Comparison of ENCODE assay signal across 8 cellular contexts in genomic region chr10:74923556-74923955, GRCh38.
A peak's percentile ranks its signal among the peaks of the same experiment; 100 is the strongest.
DNase-seq lines count a peak whose midpoint lies in the region; ATAC-seq, FAIRE-seq and TF ChIP-seq lines count a peak whose summit lies in the region.

No MANE protein-coding gene starts in this region.

- H3K4me3 ChIP-seq in keratinocyte (ENCODE audit: control insufficient read depth in 2 of 3, extremely low read depth in 1 of 3, insufficient read depth in 2 of 3, low read depth in 1 of 3, low read length in 3 of 3) = no peak overlapping the region
- no peak overlapping the region for H3K4me3 ChIP-seq in upper lobe of right lung

- no peaks in the 10 kb centered on the region for H3K9me3 Mint-ChIP-seq in activated naive CD4-positive, alpha-beta T cell treated with anti-CD3 and anti-CD28 coated beads, Interleukin-2, amount 50 U/mL, for 24 hours
- H3K9me3 Mint-ChIP-seq in activated naive CD8-positive, alpha-beta T cell treated with anti-CD3 and anti-CD28 coated beads, Interleukin-2, amount 10 ng/mL, durations not matched to agents 7 days and 5 days = peaks cover 7% of the 10 kb centered on the region

- H2AFZ ChIP-seq in keratinocyte (ENCODE audit: control insufficient read depth, low read length) = peak overlapping the region; percentile 14

- H3K9ac ChIP-seq in keratinocyte (ENCODE audit: control insufficient read depth, extremely low read depth, insufficient read depth, low read length) = peak overlapping the region; percentile 26

- peak; percentile 30 for ATAC-seq in activated naive CD8-positive, alpha-beta T cell treated with anti-CD3 and anti-CD28 coated beads, Interleukin-2, amount 10 ng/mL, durations not matched to agents 7 days and 5 days (ENCODE audit: low read depth)
- peak; percentile 94 for ATAC-seq in upper lobe of right lung

- H3K9me3 ChIP-seq in keratinocyte (ENCODE audit: control insufficient read depth, low read depth, low read length) (no peaks in the 10 kb centered on the region), upper lobe of right lung (no peaks in the 10 kb centered on the region)

- no peaks in the 10 kb centered on the region for H3K36me3 ChIP-seq in keratinocyte (ENCODE audit: control insufficient read depth in 2 of 2, extremely low read depth in 1 of 2, insufficient read depth in 2 of 2, low read length in 2 of 2)
- H3K36me3 ChIP-seq in upper lobe of right lung = no peaks in the 10 kb centered on the region

- TF ChIP-seq CTCF in keratinocyte (optimal IDR thresholded peaks at IDR 0.05 in 1 of 3, IDR thresholded peaks at IDR 0.05 in 1 of 3, conservative IDR thresholded peaks at IDR 0.05 in 1 of 3; ENCODE audit: extremely low read depth in 1 of 3, insufficient read depth in 2 of 3, low read length in 3 of 3) (no peak), upper lobe of right lung (IDR thresholded peaks at IDR 0.05) (no peak)

- intact Hi-C loops in upper lobe of right lung (cut with DNase I) = no loop called here

- H3K4me1 ChIP-seq in keratinocyte (ENCODE audit: control insufficient read depth, extremely low read depth, insufficient read depth, low read length) (peaks cover 39% of the 10 kb centered on the region), upper lobe of right lung (peaks cover 60% of the 10 kb centered on the region)

- no peaks in the 10 kb centered on the region for H3K27me3 Mint-ChIP-seq in activated naive CD4-positive, alpha-beta T cell treated with anti-CD3 and anti-CD28 coated beads, Interleukin-2, amount 50 U/mL, for 24 hours
- H3K27me3 Mint-ChIP-seq in activated naive CD8-positive, alpha-beta T cell treated with anti-CD3 and anti-CD28 coated beads, Interleukin-2, amount 10 ng/mL, durations not matched to agents 7 days and 5 days = no peaks in the 10 kb centered on the region

- H3K4me3 Mint-ChIP-seq in activated naive CD4-positive, alpha-beta T cell treated with anti-CD3 and anti-CD28 coated beads, Interleukin-2, amount 50 U/mL, for 24 hours = no peak overlapping the region
- H3K4me3 Mint-ChIP-seq in activated naive CD8-positive, alpha-beta T cell treated with anti-CD3 and anti-CD28 coated beads, Interleukin-2, amount 10 ng/mL, durations not matched to agents 7 days and 5 days = no peak overlapping the region

- H3K79me2 ChIP-seq in keratinocyte (ENCODE audit: control insufficient read depth, insufficient read depth, low read length) = peaks cover 4% of the 10 kb centered on the region

- no peak for DNase-seq in activated naive CD4-positive, alpha-beta T cell (lab: John Stamatoyannopoulos, UW)
- no peak for DNase-seq in activated naive CD8-positive, alpha-beta T cell treated with anti-CD3 and anti-CD28 coated beads, Interleukin-2, amount 10 ng/mL, durations not matched to agents 7 days and 5 days
- DNase-seq in keratinocyte (ENCODE audit: low read depth, low spot score) (no peak), upper lobe of right lung (peak; percentile 67), NK-92 (lab: John Stamatoyannopoulos, UW; ENCODE audit: unreplicated experiment) (no peak), NCI-H446 treated with DMSO at 0.1 percent for 48 hours (lab: John Stamatoyannopoulos, UW) (no peak)
- DNase-seq in activated CD4-positive, alpha-beta T cell treated with anti-CD3 and anti-CD28 coated beads for 1 hour = no peak

- POLR2A ChIA-PET in activated naive CD8-positive, alpha-beta T cell treated with anti-CD3 and anti-CD28 coated beads, Interleukin-2, amount 10 ng/mL, durations not matched to agents 7 days and 5 days (lab: Charles Lee) = no interaction called here

- FAIRE-seq in keratinocyte (lab: Jason Lieb, UNC) = no peak

- H3K4me2 ChIP-seq in keratinocyte (ENCODE audit: control insufficient read depth, extremely low read depth, insufficient read depth, low read depth, low read length) = peak overlapping the region; percentile 90

- peak overlapping the region; percentile 73 for H3K27ac Mint-ChIP-seq in activated naive CD4-positive, alpha-beta T cell treated with anti-CD3 and anti-CD28 coated beads, Interleukin-2, amount 50 U/mL, for 24 hours
- no peak overlapping the region for H3K27ac Mint-ChIP-seq in activated naive CD8-positive, alpha-beta T cell treated with anti-CD3 and anti-CD28 coated beads, Interleukin-2, amount 10 ng/mL, durations not matched to agents 7 days and 5 days

- dilution Hi-C loops in keratinocyte (cut with MboI; ENCODE audit: extremely low pct_ligation_motif_present, low sequenced_read_pairs) = no loop called here

- peaks cover 5% of the 10 kb centered on the region for H3K36me3 Mint-ChIP-seq in activated naive CD4-positive, alpha-beta T cell treated with anti-CD3 and anti-CD28 coated beads, Interleukin-2, amount 50 U/mL, for 24 hours
- H3K36me3 Mint-ChIP-seq in activated naive CD8-positive, alpha-beta T cell treated with anti-CD3 and anti-CD28 coated beads, Interleukin-2, amount 10 ng/mL, durations not matched to agents 7 days and 5 days = peaks cover 10% of the 10 kb centered on the region

- H3K27ac ChIP-seq in keratinocyte (ENCODE audit: control insufficient read depth, insufficient read depth, low read length) (peak overlapping the region; percentile 78), upper lobe of right lung (peak overlapping the region; percentile 61)

- H3K27me3 ChIP-seq in keratinocyte (ENCODE audit: control insufficient read depth, extremely low read depth, insufficient read depth, low read length) = no peaks in the 10 kb centered on the region
- no peaks in the 10 kb centered on the region for H3K27me3 ChIP-seq in upper lobe of right lung

- H3K4me1 Mint-ChIP-seq in activated naive CD4-positive, alpha-beta T cell treated with anti-CD3 and anti-CD28 coated beads, Interleukin-2, amount 50 U/mL, for 24 hours = peaks cover 68% of the 10 kb centered on the region
- peaks cover 18% of the 10 kb centered on the region for H3K4me1 Mint-ChIP-seq in activated naive CD8-positive, alpha-beta T cell treated with anti-CD3 and anti-CD28 coated beads, Interleukin-2, amount 10 ng/mL, durations not matched to agents 7 days and 5 days

- H3K9me1 ChIP-seq in keratinocyte (ENCODE audit: control insufficient read depth, extremely low read depth, insufficient read depth, low read length) = peaks cover 3% of the 10 kb centered on the region

- H4K20me1 ChIP-seq in keratinocyte (ENCODE audit: control insufficient read depth, extremely low read depth, insufficient read depth, low read length) = no peaks in the 10 kb centered on the region
